ENCODE assay signal across 9 cellular contexts in the genomic region with DNA sequence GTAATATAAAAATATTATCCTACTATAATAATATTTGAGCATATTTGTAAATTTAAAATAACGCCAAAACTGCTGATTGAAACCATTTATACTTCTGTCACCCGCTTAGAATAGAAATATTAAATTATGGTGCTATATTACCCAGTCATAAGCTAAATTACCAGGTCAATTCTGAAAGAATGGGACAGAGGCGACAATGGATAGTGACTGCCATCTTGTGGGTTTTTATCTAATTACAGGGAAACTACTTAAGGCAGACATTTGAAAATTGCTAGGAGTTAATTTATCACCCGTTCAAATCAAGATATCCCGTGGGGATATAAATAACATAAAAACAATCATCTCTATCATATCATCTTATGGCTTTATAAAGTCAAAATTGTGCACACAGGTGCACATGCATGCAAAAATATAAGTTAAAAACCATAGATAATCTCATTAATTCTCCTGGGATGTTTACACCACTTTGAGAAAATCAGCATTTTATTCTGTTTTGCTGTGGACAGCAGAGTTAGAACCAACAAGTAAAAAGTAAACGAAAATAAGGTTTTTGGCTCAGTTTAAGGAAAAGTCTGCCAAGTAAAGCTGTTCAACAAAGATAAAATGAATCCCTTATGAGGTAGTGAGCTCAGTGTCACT. TPM values are rescaled to one million over a fixed set of nuclear protein-coding genes. Genes with fewer than 3 reads are reported as not detected.
DNase-seq lines count a peak whose midpoint lies in the region; ATAC-seq and TF ChIP-seq lines count a peak whose summit lies in the region.
"Had no signal": no experiment of that assay in that cellular context is flagged by ENCODE, and none has a peak within 500 bp of the region (broad histone marks: within the 10 kb centered on the region; RNA-seq: fewer than 3 reads in every experiment).

No MANE protein-coding gene starts in this region.

- no peaks in the 10 kb centered on the region; a peak in 1 of 5 replicates for H3K9me3 Mint-ChIP-seq in H9
- H3K9me3 Mint-ChIP-seq in activated T-cell treated with anti-CD3 and anti-CD28 coated beads, Interleukin-2, amount 50 U/mL, for 24 hours, result no peaks in the 10 kb centered on the region

- CTCF ChIA-PET in Panc1 (lab: Charles Lee), result interaction anchor here (0.5 to 1.3 kb wide), 5 partner anchors 102 to 970 kb away, joined by 3 to 6 read pairs (median 6); no protein-coding TSS in a partner anchor

- peak; percentile 85 for TF ChIP-seq CTCF in H9 (conservative IDR thresholded peaks at IDR 0.05)
- peak; percentile 80; the same call in 1 of the 2 replicates for TF ChIP-seq CTCF in Panc1 (IDR thresholded peaks at IDR 0.05)
- peak; percentile 31 for TF ChIP-seq CTCF in fibroblast of pulmonary artery (IDR thresholded peaks at IDR 0.05; ENCODE audit: low read length, missing control alignments)

- H3K36me3 ChIP-seq in Panc1 (ENCODE audit: control insufficient read depth, insufficient read depth, low read length), result no peaks in the 10 kb centered on the region

- H4K8ac ChIP-seq in H9 (replicated peaks; ENCODE audit: insufficient read length, low read depth, low read length), result no peak overlapping the region

- no peak overlapping the region for H2BK120ac ChIP-seq in H9 (ENCODE audit: low read depth, low read length, poor library complexity, severe bottlenecking)

- H3K4me3 Mint-ChIP-seq in H9, result no peak overlapping the region
- H3K4me3 Mint-ChIP-seq in activated T-cell treated with anti-CD3 and anti-CD28 coated beads, Interleukin-2, amount 50 U/mL, for 24 hours, result no peak overlapping the region

- H2BK12ac ChIP-seq in H9 (ENCODE audit: insufficient read length, low read depth, low read length), result no peak overlapping the region

- H2BK15ac ChIP-seq in H9 (ENCODE audit: low read depth, low read length), result no peak overlapping the region

- no peaks in the 10 kb centered on the region for H3K23me2 ChIP-seq in H9 (ENCODE audit: insufficient read length, low read depth, low read length, poor library complexity, severe bottlenecking)

- H3K27ac ChIP-seq in H9 (ENCODE audit: insufficient read length, low read depth, low read length) (no peak overlapping the region), Panc1 (ENCODE audit: low read length) (no peak overlapping the region)

- in situ Hi-C loops in Panc1 (cut with HindIII; ENCODE audit: low pct_unique_long_range_greater_than_20kb, low sequenced_read_pairs), result no loop called here

- no peak overlapping the region for H2AK5ac ChIP-seq in H9 (ENCODE audit: insufficient read length, low read length)

- H3K9me3 ChIP-seq in H9 (ENCODE audit: control insufficient read depth, low read depth, low read length), result no peaks in the 10 kb centered on the region
- no peaks in the 10 kb centered on the region for H3K9me3 ChIP-seq in Panc1 (ENCODE audit: control insufficient read depth, insufficient read depth, low read depth, low read length)

- POLR2A ChIA-PET in Panc1 (lab: Charles Lee), result interaction anchor here (0.6 to 0.9 kb wide), 2 partner anchors 10 to 290 kb away, joined by 3 read pairs; no protein-coding TSS in a partner anchor

- no peak overlapping the region for H4K5ac ChIP-seq in H9 (ENCODE audit: insufficient read length, low read depth, low read length)

- peak; percentile 73; the same call in 1 of the 2 replicates for ATAC-seq in Panc1
- ATAC-seq in HG02610 (IDR thresholded peaks at IDR 0.05; ENCODE audit: unreplicated experiment), result no peak
- ATAC-seq in GM21723 (IDR thresholded peaks at IDR 0.05; ENCODE audit: unreplicated experiment), result no peak

- no peaks in the 10 kb centered on the region; a peak in 1 of 7 replicates for H3K36me3 Mint-ChIP-seq in H9 (ENCODE audit: insufficient read depth in 1 of 3, low read depth in 3 of 3)
- no peaks in the 10 kb centered on the region for H3K36me3 Mint-ChIP-seq in activated T-cell treated with anti-CD3 and anti-CD28 coated beads, Interleukin-2, amount 50 U/mL, for 24 hours (ENCODE audit: low read depth)

- no peak overlapping the region for H2BK5ac ChIP-seq in H9 (ENCODE audit: insufficient read length, low read length)

- H4K91ac ChIP-seq in H9 (ENCODE audit: insufficient read length, low read depth, low read length), result no peak overlapping the region

- H3K4ac ChIP-seq in H9 (ENCODE audit: low read depth, low read length), result no peak overlapping the region

- H3K79me1 ChIP-seq in H9 (ENCODE audit: insufficient read depth, low read depth, low read length, poor library complexity, severe bottlenecking), result no peaks in the 10 kb centered on the region

- H3K4me1 Mint-ChIP-seq in H9, result peaks cover 4 to 5% of the 10 kb centered on the region in 2 experiments; a peak in 3 of 4 replicates
- H3K4me1 Mint-ChIP-seq in activated T-cell treated with anti-CD3 and anti-CD28 coated beads, Interleukin-2, amount 50 U/mL, for 24 hours (ENCODE audit: low read depth), result no peaks in the 10 kb centered on the region

- H3K27me3 Mint-ChIP-seq in H9 (ENCODE audit: low read depth), result no peaks in the 10 kb centered on the region; the same call in 1 of the 2 replicates
- H3K27me3 Mint-ChIP-seq in activated T-cell treated with anti-CD3 and anti-CD28 coated beads, Interleukin-2, amount 50 U/mL, for 24 hours, result peaks cover 31% of the 10 kb centered on the region

- no peak overlapping the region for H3K4me2 ChIP-seq in H9 (ENCODE audit: insufficient read depth, insufficient read length, low read length)

- H3K14ac ChIP-seq in H9 (ENCODE audit: insufficient read depth, low read length), result no peak overlapping the region

- no peak overlapping the region for H3K18ac ChIP-seq in H9 (ENCODE audit: insufficient read length, low read depth, low read length)

- H3K27ac Mint-ChIP-seq in H9, result no peak overlapping the region
- H3K27ac Mint-ChIP-seq in activated T-cell treated with anti-CD3 and anti-CD28 coated beads, Interleukin-2, amount 50 U/mL, for 24 hours, result no peak overlapping the region

- no peaks in the 10 kb centered on the region for H4K20me1 ChIP-seq in H9 (ENCODE audit: control insufficient read depth, insufficient read depth, insufficient read length)

- H3K56ac ChIP-seq in H9 (ENCODE audit: insufficient read length, low read depth, low read length), result no peak overlapping the region

- no peak overlapping the region for H3K4me3 ChIP-seq in Panc1 (ENCODE audit: low read depth in 2 of 2, low read length in 2 of 2)
- no peak overlapping the region for H3K4me3 ChIP-seq in fibroblast of pulmonary artery (replicated peaks; ENCODE audit: low read depth, low read length)

- DNase-seq in AG20443 (ENCODE audit: low spot score), result peak; percentile 17
- no peak for DNase-seq in H9
- DNase-seq in Panc1 (ENCODE audit: low read depth, low spot score), result peak; percentile 22
- DNase-seq in fibroblast of pulmonary artery (ENCODE audit: low read depth), result peak; percentile 35
- no peak for DNase-seq in activated T-cell treated with anti-CD3 and anti-CD28 coated beads, Interleukin-2, amount 50 U/mL, for 48 hours
- no peak for DNase-seq in activated T-cell treated with anti-CD3 and anti-CD28 coated beads, Interleukin-2, amount 50 U/mL, for 24 hours
- DNase-seq: posterior cingulate gyrus had no signal

- no peak overlapping the region for H2BK20ac ChIP-seq in H9 (ENCODE audit: low read depth, low read length, poor library complexity, severe bottlenecking)

- H3K9ac ChIP-seq in H9 (ENCODE audit: extremely low read depth, insufficient read length, low read length), result no peak overlapping the region

- no TSS peak for BruUV-seq in Panc1 (replicated peaks; lab: Mats Ljungman, UMichigan)

- intact Hi-C loops in Panc1 (cut with micrococcal nuclease; ENCODE audit: unreplicated experiment), result loop anchor here (2.0 to 10.0 kb wide), 2 partner anchors 482 to 810 kb away; no protein-coding TSS in a partner anchor

- WGBS in H9 (ENCODE audit: extremely low coverage, insufficient read length, low lambda C conversion rate), result no CpG with 5 or more reads among the region's 6 CpGs

- H2AFZ ChIP-seq in H9 (ENCODE audit: low read length), result no peak overlapping the region

- H3K27me3 ChIP-seq in H9 (ENCODE audit: insufficient read depth, low read length) (no peaks in the 10 kb centered on the region), Panc1 (ENCODE audit: control insufficient read depth, insufficient read depth, low read length) (peaks cover 7% of the 10 kb centered on the region; the same call in 1 of the 2 replicates)

- H3K4me1 ChIP-seq in H9 (ENCODE audit: insufficient read depth, low read length), result peaks cover 5% of the 10 kb centered on the region; the same call in 1 of the 2 replicates
- H3K4me1 ChIP-seq in Panc1 (ENCODE audit: control insufficient read depth, insufficient read depth, low read length), result no peaks in the 10 kb centered on the region

- no peak overlapping the region for H3T11ph ChIP-seq in H9 (ENCODE audit: low read length)

- no peaks in the 10 kb centered on the region for H3K79me2 ChIP-seq in H9 (ENCODE audit: insufficient read depth, low read length)

- no peak overlapping the region for H3K23ac ChIP-seq in H9 (ENCODE audit: insufficient read length, low read depth, low read length)

RNA-seq across cellular contexts. Expression of a gene that starts 41.3 kb away (rescaled TPM):
- 0.15 and 0.20 TPM in 2 replicates for total RNA-seq in H9 (2021)
- not detected for total RNA-seq in Panc1 (2021; ENCODE audit: unreplicated experiment)
- polyA plus RNA-seq in Panc1 (2012; ENCODE audit: insufficient read length), result not detected

RNA-seq across cellular contexts. Expression of a gene that starts 52.2 kb away (rescaled TPM):
- total RNA-seq in H9 (2021) (0.33 and 0.35 TPM in 2 replicates), Panc1 (2021; ENCODE audit: unreplicated experiment) (16.6 TPM)
- 12.7 TPM for polyA plus RNA-seq in Panc1 (2012; ENCODE audit: insufficient read length)

Comparison
In these comparisons a context has a peak if more than half of its experiments do, and no peak if none do; other contexts are left out.
1. DNase-seq: peak in AG20443 (single experiment), Panc1 (single experiment) and fibroblast of pulmonary artery (single experiment); none in H9 (single experiment), activated T-cell treated with anti-CD3 and anti-CD28 coated beads, Interleukin-2, amount 50 U/mL, for 48 hours (0 of 2) and activated T-cell treated with anti-CD3 and anti-CD28 coated beads, Interleukin-2, amount 50 U/mL, for 24 hours (single experiment).
2. CTCF ChIP-seq: peak in every context shown above with its lines; median percentile 85 in H9; 80 in Panc1; 31 in fibroblast of pulmonary artery.
3. RNA of a gene that starts 52.2 kb away (total RNA-seq): 16.6 TPM in Panc1 (single experiment); 0.33 to 0.35 TPM in H9; every median in the first group is over 10 times any median in the second.